In genomic region chr3:110575702-110576101, GRCh38 we compare ENCODE assay signal across 1 cellular context.
TF ChIP-seq lines count a peak whose summit lies in the region.

No MANE protein-coding gene starts in this region.

TF ChIP-seq in HepG2, 621 proteins besides CTCF, POLR2A, EP300 and RAD21:
- TF ChIP-seq GATA4 (IDR thresholded peaks at IDR 0.05; ENCODE audit: borderline replicate concordance, low read depth) (no peak), PBX3 (CRISPR knock-in tag; IDR thresholded peaks at IDR 0.05; ENCODE audit: borderline replicate concordance) (no peak), ZNF17 (CRISPR knock-in tag; IDR thresholded peaks at IDR 0.05) (no peak), DNMT3B (CRISPR knock-in tag; conservative IDR thresholded peaks at IDR 0.05) (no peak), USF2 (IDR thresholded peaks at IDR 0.05; ENCODE audit: low read depth, low read length) (no peak), USF2 (CRISPR knock-in tag; IDR thresholded peaks at IDR 0.05; ENCODE audit: borderline replicate concordance) (no peak), ZNF724P (CRISPR knock-in tag; IDR thresholded peaks at IDR 0.05; ENCODE audit: borderline replicate concordance) (no peak), ZNF589 (CRISPR knock-in tag; conservative IDR thresholded peaks at IDR 0.05) (no peak), ZNF713 (CRISPR knock-in tag; IDR thresholded peaks at IDR 0.05) (no peak), ZNF451 (CRISPR knock-in tag; IDR thresholded peaks at IDR 0.05) (no peak), ZNF33A (CRISPR knock-in tag; IDR thresholded peaks at IDR 0.05; ENCODE audit: borderline replicate concordance) (no peak), SMARCC2 (IDR thresholded peaks at IDR 0.05) (no peak), ATF6 (CRISPR knock-in tag; conservative IDR thresholded peaks at IDR 0.05) (no peak), BHLHE40 (IDR thresholded peaks at IDR 0.05; ENCODE audit: low read length) (no peak), ZSCAN29 (CRISPR knock-in tag; conservative IDR thresholded peaks at IDR 0.05) (no peak), MAFF (IDR thresholded peaks at IDR 0.05; ENCODE audit: low read depth, low read length) (no peak), ZNF772 (CRISPR knock-in tag; IDR thresholded peaks at IDR 0.05) (no peak), ZKSCAN1 (IDR thresholded peaks at IDR 0.05; ENCODE audit: low read length) (no peak), ATF5 (CRISPR knock-in tag; IDR thresholded peaks at IDR 0.05; ENCODE audit: low read depth) (no peak), KAT7 (CRISPR knock-in tag; IDR thresholded peaks at IDR 0.05; ENCODE audit: borderline replicate concordance) (no peak), ZNF318 (CRISPR knock-in tag; IDR thresholded peaks at IDR 0.05) (no peak)
TF ChIP-seq in HepG2: peak in this region for 0.
